ENCODE assay signal across 9 cellular contexts in the genomic region with DNA sequence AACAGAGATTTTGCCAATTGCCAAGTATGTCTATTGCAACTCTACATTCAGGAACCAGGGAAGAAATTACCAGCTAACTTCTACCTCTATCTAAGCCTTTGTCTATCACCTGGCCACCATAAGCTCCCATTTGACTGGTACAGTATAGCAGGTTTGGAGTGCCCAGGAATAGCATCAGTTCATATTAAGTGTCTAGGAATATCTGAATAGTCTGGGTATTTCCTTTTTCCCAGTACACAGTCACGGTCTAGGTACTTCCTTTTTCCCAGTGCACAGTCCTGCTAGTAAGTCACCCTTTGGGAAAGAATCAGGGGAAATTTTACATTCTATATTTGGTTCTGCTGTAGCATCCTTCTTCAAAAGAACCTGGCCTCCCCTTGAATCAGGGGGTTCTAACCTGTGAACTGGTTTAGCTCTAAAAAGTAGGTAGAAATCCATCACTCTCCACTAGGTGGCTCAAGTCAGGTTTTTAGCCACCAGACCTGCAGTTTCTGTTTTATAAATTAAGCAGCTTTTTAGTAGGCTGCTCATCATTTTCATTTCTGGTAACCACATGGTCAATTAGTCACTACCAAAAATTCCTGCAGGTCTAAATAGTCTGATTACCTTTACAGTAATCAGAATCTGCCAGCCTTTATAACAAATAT. TPM values are rescaled to one million over a fixed set of nuclear protein-coding genes. Genes with fewer than 3 reads are reported as not detected.
DNase-seq lines count a peak whose midpoint lies in the region; ATAC-seq and TF ChIP-seq lines count a peak whose summit lies in the region.
"Had no signal": no experiment of that assay in that cellular context is flagged by ENCODE, and none has a peak within 500 bp of the region (broad histone marks: within the 10 kb centered on the region; RNA-seq: fewer than 3 reads in every experiment).

No MANE protein-coding gene starts in this region.

- DNase-seq in NCI-H1105 treated with DMSO at 0.1 percent for 48 hours (lab: John Stamatoyannopoulos, UW) (peak; percentile 21), NCI-H1105 (lab: John Stamatoyannopoulos, UW) (no peak), PC-9 (no peak), fibroblast of mammary gland (ENCODE audit: low read depth) (peak; percentile 46), type B pancreatic cell (ENCODE audit: extremely low spot score, unreplicated experiment) (no peak), inferior parietal cortex (ENCODE audit: extremely low spot score) (no peak)

- POLR2A ChIA-PET in PC-9 (lab: Charles Lee; ENCODE audit: unreplicated experiment) = interaction anchor here (0.7 kb wide), 1 partner anchor 447 kb away, joined by 3 read pairs; no protein-coding TSS in a partner anchor

- no peaks in the 10 kb centered on the region for H3K27me3 ChIP-seq in PC-9 (ENCODE audit: insufficient read depth, low read depth)

- peak; percentile 88 for TF ChIP-seq CTCF in PC-9 (conservative IDR thresholded peaks at IDR 0.05)
- TF ChIP-seq CTCF in fibroblast of mammary gland (conservative IDR thresholded peaks at IDR 0.05; ENCODE audit: control insufficient read depth, insufficient read depth, low read depth, low read length) = peak; percentile 62
- TF ChIP-seq CTCF in type B pancreatic cell (conservative IDR thresholded peaks at IDR 0.05) = peak; percentile 75

- no peak overlapping the region for H3K27ac ChIP-seq in PC-9

- no TSS peak for BruUV-seq in PC-9 (replicated peaks; lab: Mats Ljungman, UMichigan)

- no peaks in the 10 kb centered on the region for H3K27me3 Mint-ChIP-seq in type B pancreatic cell
- H3K27me3 Mint-ChIP-seq: CD8-positive, alpha-beta memory T cell had no signal

- no peaks in the 10 kb centered on the region for H3F3A ChIP-seq in PC-9 (ENCODE audit: insufficient read depth, low read depth)

- no peaks in the 10 kb centered on the region for H3K36me3 Mint-ChIP-seq in type B pancreatic cell
- H3K36me3 Mint-ChIP-seq: CD8-positive, alpha-beta memory T cell had no signal

- no peaks in the 10 kb centered on the region for H3K4me1 Mint-ChIP-seq in type B pancreatic cell (ENCODE audit: unreplicated experiment)
- H3K4me1 Mint-ChIP-seq: CD8-positive, alpha-beta memory T cell had no signal

- no peak overlapping the region for H3K27ac Mint-ChIP-seq in type B pancreatic cell
- H3K27ac Mint-ChIP-seq: CD8-positive, alpha-beta memory T cell had no signal

- H3K9me3 Mint-ChIP-seq in type B pancreatic cell = no peaks in the 10 kb centered on the region
- H3K9me3 Mint-ChIP-seq: CD8-positive, alpha-beta memory T cell had no signal

- H3K4me2 ChIP-seq in PC-9 = peak overlapping the region; percentile 2; the same call in 1 of the 2 replicates

- H2AFZ ChIP-seq in PC-9 = no peak overlapping the region

- ATAC-seq in GM18907 (IDR thresholded peaks at IDR 0.05; ENCODE audit: unreplicated experiment) (peak; percentile 93), HG03025 (IDR thresholded peaks at IDR 0.05; ENCODE audit: low FRiP score, unreplicated experiment) (peak; percentile 82)

- no peaks in the 10 kb centered on the region for H4K20me1 ChIP-seq in PC-9 (ENCODE audit: insufficient read depth)

- H3K4me3 Mint-ChIP-seq in type B pancreatic cell = no peak overlapping the region
- H3K4me3 Mint-ChIP-seq: CD8-positive, alpha-beta memory T cell had no signal

- H3K4me3 ChIP-seq in PC-9 (no peak overlapping the region), fibroblast of mammary gland (ENCODE audit: control insufficient read depth, low read depth, low read length) (no peak overlapping the region)

- CTCF ChIA-PET in PC-9 (lab: Charles Lee) = interaction anchor here (0.7 to 1.4 kb wide), 7 partner anchors 48 to 428 kb away, joined by 3 to 6 read pairs (median 3); no protein-coding TSS in a partner anchor

- no peaks in the 10 kb centered on the region for H3K79me2 ChIP-seq in PC-9 (ENCODE audit: low read depth)

- no peaks in the 10 kb centered on the region for H3K4me1 ChIP-seq in PC-9 (replicated peaks; ENCODE audit: insufficient read depth)

- no peaks in the 10 kb centered on the region for H3K9me2 ChIP-seq in PC-9 (ENCODE audit: insufficient read depth)

- no peaks in the 10 kb centered on the region for H3K9me3 ChIP-seq in PC-9 (ENCODE audit: insufficient read depth, low read depth)

- H3K36me3 ChIP-seq in PC-9 (ENCODE audit: low read depth) = no peaks in the 10 kb centered on the region

- intact Hi-C loops in PC-9 (cut with micrococcal nuclease; ENCODE audit: unreplicated experiment) = loop anchor here (1.0 to 10.0 kb wide), 2 partner anchors 49 to 308 kb away; no protein-coding TSS in a partner anchor

RNA-seq across cellular contexts. Expression of a gene that starts 49.3 kb away (rescaled TPM):
- total RNA-seq in PC-9 (2021) = 160 and 167 TPM in 2 replicates
- 68.0 and 110 TPM in 2 replicates for total RNA-seq in type B pancreatic cell (ENCODE audit: low replicate concordance)

Comparison
In these comparisons a context has a peak if more than half of its experiments do, and no peak if none do; other contexts are left out.
1. DNase-seq: peak in NCI-H1105 treated with DMSO at 0.1 percent for 48 hours (single experiment) and fibroblast of mammary gland (single experiment); none in NCI-H1105 (single experiment), PC-9 (0 of 2), type B pancreatic cell (single experiment) and inferior parietal cortex (single experiment).
2. Peak in every context shown above with its lines, with median percentiles within 50 percentile points of each other: CTCF ChIP-seq.